Comparison of ENCODE assay signal across 31 cellular contexts in genomic region chr2:126862730-126863129, GRCh38. TPM values are rescaled to one million over a fixed set of nuclear protein-coding genes. Genes with fewer than 3 reads are reported as not detected.
"Had no signal": no experiment of that assay in that cellular context is flagged by ENCODE, and none has a peak within 500 bp of the region (broad histone marks: within the 10 kb centered on the region; RNA-seq: fewer than 3 reads in every experiment).

No MANE protein-coding gene starts in this region.

- H3K4me3 ChIP-seq: K562, Peyer's patch, SJSA1 had no signal

- ATAC-seq: activated CD4-positive, CD25-positive, alpha-beta regulatory T cell treated with anti-CD3 and anti-CD28 coated beads, Interleukin-2, amount 50 U/mL, for 24 hours; activated T-helper 17 cell treated with anti-CD3 and anti-CD28 coated beads, Interleukin-2, amount 50 U/mL, for 72 hours; K562; SK-N-SH treated with all-trans-retinoic acid at 6 μM for 48 hours had no signal

- H3K4me1 ChIP-seq: Peyer's patch, SJSA1 had no signal

- H3K4me3 Mint-ChIP-seq: activated naive CD4-positive, alpha-beta T cell treated with anti-CD3 and anti-CD28 coated beads for 36 hours; activated naive CD8-positive, alpha-beta T cell; activated T-helper 17 cell treated with anti-CD3 and anti-CD28 coated beads, Interleukin-2, amount 50 U/mL, for 72 hours; brain; T-helper 2 cell treated with Interferon-gamma antibody and Interleukin-4, amounts not matched to agents 5 μg/mL and 100 μg/mL, for 36 hours had no signal

- H3K36me3 ChIP-seq: Peyer's patch, SJSA1 had no signal

- H3K27me3 ChIP-seq: Peyer's patch, SJSA1 had no signal

- H3K9me3 Mint-ChIP-seq: activated T-helper 17 cell treated with anti-CD3 and anti-CD28 coated beads, Interleukin-2, amount 50 U/mL, for 72 hours; T-helper 2 cell treated with Interferon-gamma antibody and Interleukin-4, amounts not matched to agents 5 μg/mL and 100 μg/mL, for 36 hours had no signal

- DNase-seq: activated CD4-positive, alpha-beta T cell treated with anti-CD3 and anti-CD28 coated beads for 4 hours; activated CD4-positive, alpha-beta T cell treated with anti-CD3 and anti-CD28 coated beads, Interleukin-2, amount 50 U/mL, for 48 hours; activated gamma-delta T cell; activated naive CD4-positive, alpha-beta T cell treated with anti-CD3 and anti-CD28 coated beads for 36 hours; activated T-cell treated with anti-CD3 and anti-CD28 coated beads for 4 hours; activated T-cell treated with anti-CD3 and anti-CD28 coated beads, Interleukin-2, amount 50 U/mL, for 48 hours; amygdala; cerebellar nuclear complex; Kasumi-1; NCI-H1105; NCI-H1436; NCI-H1694 treated with DMSO at 0.1 percent for 48 hours; NCI-H2029 treated with DMSO at 0.1 percent for 48 hours; NCI-H345; NCI-H510A; NCI-H526 treated with DMSO at 0.1 percent for 48 hours; NCI-H82; Peyer's patch; SHP77; SW 1271 had no signal

- H3K4me1 Mint-ChIP-seq: activated T-helper 17 cell treated with anti-CD3 and anti-CD28 coated beads, Interleukin-2, amount 50 U/mL, for 72 hours had no signal

- H3K27ac Mint-ChIP-seq: activated naive CD4-positive, alpha-beta T cell treated with anti-CD3 and anti-CD28 coated beads for 36 hours; activated naive CD8-positive, alpha-beta T cell; activated T-helper 17 cell treated with anti-CD3 and anti-CD28 coated beads, Interleukin-2, amount 50 U/mL, for 72 hours; T-helper 2 cell treated with Interferon-gamma antibody and Interleukin-4, amounts not matched to agents 5 μg/mL and 100 μg/mL, for 36 hours had no signal

- H3K36me3 Mint-ChIP-seq: activated naive CD8-positive, alpha-beta T cell; brain had no signal

- H3K27ac ChIP-seq: Peyer's patch, RWPE1, SJSA1 had no signal

- H3K9me3 ChIP-seq: Peyer's patch, SJSA1 had no signal

RNA-seq across cellular contexts. Expression of gene TEX51, which starts 36.0 kb away (rescaled TPM):
- total RNA-seq: activated naive CD4-positive, alpha-beta T cell treated with anti-CD3 and anti-CD28 coated beads for 36 hours; activated T-helper 17 cell treated with anti-CD3 and anti-CD28 coated beads, Interleukin-2, amount 50 U/mL, for 72 hours; astrocyte; K562; Peyer's patch; SJSA1; T-helper 1 cell treated with Interleukin-12 subunit alpha and Interleukin-12 subunit beta and Interleukin-4 antibody, amounts not matched to agents 30 ng/mL and 1 ng/mL, for 36 hours had no signal
